Comparison of ENCODE assay signal across 11 cellular contexts in genomic region chr16:2216330-2216729, GRCh38. TPM values are rescaled to one million over a fixed set of nuclear protein-coding genes. Genes with fewer than 3 reads are reported as not detected.
DNase-seq lines count a peak whose midpoint lies in the region; ATAC-seq and TF ChIP-seq lines count a peak whose summit lies in the region.
"Had no signal": no experiment of that assay in that cellular context is flagged by ENCODE, and none has a peak within 500 bp of the region (broad histone marks: within the 10 kb centered on the region; RNA-seq: fewer than 3 reads in every experiment).

No MANE protein-coding gene starts in this region.

- H3K36me3 ChIP-seq in HAP-1 (replicated peaks), result peaks cover 6% of the 10 kb centered on the region
- H3K36me3 ChIP-seq: thoracic aorta had no signal

- CTCF ChIA-PET in Calu3 (lab: Charles Lee), result no interaction called here

- no TSS peak for BruUV-seq in Calu3 (replicated peaks; lab: Mats Ljungman, UMichigan)

- H3K36me3 Mint-ChIP-seq in Calu3 (ENCODE audit: insufficient read depth, unreplicated experiment), result peaks cover 56% of the 10 kb centered on the region
- no peaks in the 10 kb centered on the region for H3K36me3 Mint-ChIP-seq in IgD-negative memory B cell
- no peaks in the 10 kb centered on the region for H3K36me3 Mint-ChIP-seq in activated naive CD8-positive, alpha-beta T cell treated with anti-CD3 and anti-CD28 coated beads, Interleukin-2, amount 10 ng/mL, durations not matched to agents 7 days and 5 days
- H3K36me3 Mint-ChIP-seq in nephron progenitor cell (ENCODE audit: low read depth), result no peaks in the 10 kb centered on the region

- H3K4me3 Mint-ChIP-seq in Calu3 (ENCODE audit: low read depth, unreplicated experiment) (peak overlapping the region; percentile 78), IgD-negative memory B cell (peak overlapping the region in 3 of 4 donors; percentile 58 to 94 (median 62)), nephron progenitor cell (peak overlapping the region; percentile 88)
- peak overlapping the region; percentile 84 for H3K4me3 Mint-ChIP-seq in activated naive CD8-positive, alpha-beta T cell treated with anti-CD3 and anti-CD28 coated beads, Interleukin-2, amount 10 ng/mL, durations not matched to agents 7 days and 5 days

- DNase-seq in Calu3, result no peak
- no peak for DNase-seq in activated naive CD8-positive, alpha-beta T cell treated with anti-CD3 and anti-CD28 coated beads, Interleukin-2, amount 10 ng/mL, durations not matched to agents 7 days and 5 days
- DNase-seq in nephron progenitor cell, result no peak
- DNase-seq in HAP-1 (ENCODE audit: low spot score in 2 of 2), result no peak
- DNase-seq in NCI-H2171 (lab: John Stamatoyannopoulos, UW), result no peak
- DNase-seq: caudate nucleus, PC-3, retina had no signal

- in situ Hi-C loops in HAP-1 (cut with MboI; ENCODE audit: low sequenced_read_pairs), result no loop called here

- no peaks in the 10 kb centered on the region for H3K27me3 Mint-ChIP-seq in Calu3 (ENCODE audit: unreplicated experiment)
- no peaks in the 10 kb centered on the region for H3K27me3 Mint-ChIP-seq in IgD-negative memory B cell
- H3K27me3 Mint-ChIP-seq in activated naive CD8-positive, alpha-beta T cell treated with anti-CD3 and anti-CD28 coated beads, Interleukin-2, amount 10 ng/mL, durations not matched to agents 7 days and 5 days, result no peaks in the 10 kb centered on the region
- H3K27me3 Mint-ChIP-seq in nephron progenitor cell (ENCODE audit: low read depth, poor library complexity), result no peaks in the 10 kb centered on the region

- H3K4me3 ChIP-seq in HAP-1, result no peak overlapping the region

- POLR2A ChIA-PET in activated naive CD8-positive, alpha-beta T cell treated with anti-CD3 and anti-CD28 coated beads, Interleukin-2, amount 10 ng/mL, durations not matched to agents 7 days and 5 days (lab: Charles Lee), result interaction anchor here (0.8 to 2.7 kb wide), 3 partner anchors 10 to 61 kb away, joined by 3 to 32 read pairs (median 4); partner anchors contain the start of genes MLST8 and TRAF7

- H3K9me3 ChIP-seq in HAP-1, result no peaks in the 10 kb centered on the region
- H3K9me3 ChIP-seq: thoracic aorta had no signal

- TF ChIP-seq CTCF in Calu3 (IDR thresholded peaks at IDR 0.05; ENCODE audit: unreplicated experiment), result no peak
- no peak for TF ChIP-seq CTCF in nephron progenitor cell (IDR thresholded peaks at IDR 0.05)

- no peaks in the 10 kb centered on the region for H3K27me3 ChIP-seq in HAP-1 (ENCODE audit: low read depth)

- H3K4me1 ChIP-seq in HAP-1, result peaks cover 25% of the 10 kb centered on the region

- intact Hi-C loops in Calu3 (cut with micrococcal nuclease; ENCODE audit: unreplicated experiment), result no loop called here

- ATAC-seq in activated naive CD8-positive, alpha-beta T cell treated with anti-CD3 and anti-CD28 coated beads, Interleukin-2, amount 10 ng/mL, durations not matched to agents 7 days and 5 days (ENCODE audit: low read depth), result no peak
- no peak for ATAC-seq in GM19397 (IDR thresholded peaks at IDR 0.05; ENCODE audit: unreplicated experiment)
- ATAC-seq: PC-3 had no signal

- H3K27ac Mint-ChIP-seq in Calu3 (ENCODE audit: unreplicated experiment) (no peak overlapping the region), IgD-negative memory B cell (peak overlapping the region in 1 of 3 donors; percentile 95), nephron progenitor cell (no peak overlapping the region)
- H3K27ac Mint-ChIP-seq in activated naive CD8-positive, alpha-beta T cell treated with anti-CD3 and anti-CD28 coated beads, Interleukin-2, amount 10 ng/mL, durations not matched to agents 7 days and 5 days, result no peak overlapping the region

- no peaks in the 10 kb centered on the region for H3K9me3 Mint-ChIP-seq in Calu3 (ENCODE audit: low read depth, unreplicated experiment)
- H3K9me3 Mint-ChIP-seq in IgD-negative memory B cell, result no peaks in the 10 kb centered on the region
- H3K9me3 Mint-ChIP-seq in activated naive CD8-positive, alpha-beta T cell treated with anti-CD3 and anti-CD28 coated beads, Interleukin-2, amount 10 ng/mL, durations not matched to agents 7 days and 5 days, result no peaks in the 10 kb centered on the region
- no peaks in the 10 kb centered on the region for H3K9me3 Mint-ChIP-seq in nephron progenitor cell

- H3K4me1 Mint-ChIP-seq in Calu3 (ENCODE audit: low read depth, unreplicated experiment) (peaks cover 22% of the 10 kb centered on the region), IgD-negative memory B cell (peaks cover 10 to 13% (median 11%) of the 10 kb centered on the region in 3 donors), nephron progenitor cell (peaks cover 27% of the 10 kb centered on the region)
- H3K4me1 Mint-ChIP-seq in activated naive CD8-positive, alpha-beta T cell treated with anti-CD3 and anti-CD28 coated beads, Interleukin-2, amount 10 ng/mL, durations not matched to agents 7 days and 5 days, result peaks cover 18% of the 10 kb centered on the region

RNA-seq across cellular contexts. Expression of gene PGP, which starts 1.7 kb away (rescaled TPM):
- 45.0 and 49.6 TPM in 2 replicates for total RNA-seq in Calu3 (2022)
- 6.4 TPM for polyA plus RNA-seq in IgD-negative memory B cell
- total RNA-seq in activated naive CD8-positive, alpha-beta T cell treated with anti-CD3 and anti-CD28 coated beads, Interleukin-2, amount 10 ng/mL, durations not matched to agents 7 days and 5 days, result 10 to 100 TPM; 22.6 to 23.2 TPM

RNA-seq across cellular contexts. Expression of gene BRICD5, which starts 5.7 kb away (rescaled TPM):
- 15.8 and 17.3 TPM in 2 replicates for total RNA-seq in Calu3 (2022)
- polyA plus RNA-seq in IgD-negative memory B cell, result 0.35 TPM
- 10 to 100 TPM; 17.3 to 18.4 TPM for total RNA-seq in activated naive CD8-positive, alpha-beta T cell treated with anti-CD3 and anti-CD28 coated beads, Interleukin-2, amount 10 ng/mL, durations not matched to agents 7 days and 5 days

RNA-seq across cellular contexts. Expression of gene E4F1, which starts 7.1 kb away (rescaled TPM):
- total RNA-seq in Calu3 (2022), result 35.4 and 36.5 TPM in 2 replicates
- polyA plus RNA-seq in IgD-negative memory B cell, result 23.2 TPM
- 10 to 100 TPM; 34.1 to 34.8 TPM for total RNA-seq in activated naive CD8-positive, alpha-beta T cell treated with anti-CD3 and anti-CD28 coated beads, Interleukin-2, amount 10 ng/mL, durations not matched to agents 7 days and 5 days

RNA-seq across cellular contexts. Expression of gene MLST8, which starts 11.1 kb away (rescaled TPM):
- 58.0 and 59.7 TPM in 2 replicates for total RNA-seq in Calu3 (2022)
- 44.1 TPM for polyA plus RNA-seq in IgD-negative memory B cell
- total RNA-seq in activated naive CD8-positive, alpha-beta T cell treated with anti-CD3 and anti-CD28 coated beads, Interleukin-2, amount 10 ng/mL, durations not matched to agents 7 days and 5 days, result 10 to 100 TPM; 32.1 to 33.1 TPM

RNA-seq across cellular contexts. Expression of gene DNASE1L2, which starts 19.9 kb away (rescaled TPM):
- total RNA-seq in Calu3 (2022), result 5.7 and 7.5 TPM in 2 replicates
- not detected for polyA plus RNA-seq in IgD-negative memory B cell
- 1 to 10 TPM; 2.2 to 3.2 TPM for total RNA-seq in activated naive CD8-positive, alpha-beta T cell treated with anti-CD3 and anti-CD28 coated beads, Interleukin-2, amount 10 ng/mL, durations not matched to agents 7 days and 5 days
